Comparison of ENCODE assay signal across 8 cellular contexts in genomic region chr1:207495816-207496792, GRCh38. TPM values are rescaled to one million over a fixed set of nuclear protein-coding genes. Genes with fewer than 3 reads are reported as not detected.
DNase-seq lines count a peak whose midpoint lies in the region; ATAC-seq and TF ChIP-seq lines count a peak whose summit lies in the region.

TSS of gene CR1 (plus strand) at chr1:207496157. CDS start at chr1:207496268, 111 bp downstream.

- H3K27ac Mint-ChIP-seq in GM23338, result no peak within 1 kb of the TSS
- H3K27ac Mint-ChIP-seq in activated naive CD4-positive, alpha-beta T cell treated with anti-CD3 and anti-CD28 coated beads for 36 hours, result no peak within 1 kb of the TSS

- H3K9ac ChIP-seq in ES-I3 (ENCODE audit: low read depth, low read length) (peak within 1 kb of the TSS; percentile 56), smooth muscle cell (ENCODE audit: low read depth) (no peak within 1 kb of the TSS)

- H3K27ac ChIP-seq in GM23338 (ENCODE audit: low read depth), result no peak within 1 kb of the TSS
- H3K27ac ChIP-seq in smooth muscle cell (ENCODE audit: low read depth), result no peak within 1 kb of the TSS
- no peak within 1 kb of the TSS for H3K27ac ChIP-seq in A673 (ENCODE audit: low read depth, low read length, poor library complexity, severe bottlenecking)

- H3K9me3 Mint-ChIP-seq in GM23338, result no peaks in the 10 kb centered on the region
- no peaks in the 10 kb centered on the region for H3K9me3 Mint-ChIP-seq in activated naive CD4-positive, alpha-beta T cell treated with anti-CD3 and anti-CD28 coated beads for 36 hours

- intact Hi-C loops in activated naive CD4-positive, alpha-beta T cell treated with anti-CD3 and anti-CD28 coated beads for 36 hours (cut with micrococcal nuclease), result loop anchor here (5.0 kb wide), 2 partner anchors 201 to 256 kb away; partner anchors contain the start of gene CD46
- intact Hi-C loops in A673 (cut with micrococcal nuclease; ENCODE audit: unreplicated experiment), result loop anchor here (5.0 kb wide), 1 partner anchor 89 kb away; no protein-coding TSS in a partner anchor

- H2AFZ ChIP-seq in GM23338 (peak within 1 kb of the TSS; percentile 96), smooth muscle cell (ENCODE audit: low read depth) (peak within 1 kb of the TSS; percentile 93)

- no peaks in the 10 kb centered on the region for H3K9me3 ChIP-seq in ES-I3 (ENCODE audit: control insufficient read depth, insufficient read depth, low read length)
- H3K9me3 ChIP-seq in smooth muscle cell (replicated peaks; ENCODE audit: low read depth), result no peaks in the 10 kb centered on the region
- no peaks in the 10 kb centered on the region for H3K9me3 ChIP-seq in A673 (ENCODE audit: low read depth, low read length, poor library complexity, severe bottlenecking)

- H3K4me3 ChIP-seq in GM23338 (peak within 1 kb of the TSS; percentile 74), iPS-11a (ENCODE audit: low read depth, low read length) (peak within 1 kb of the TSS; percentile 31), smooth muscle cell (peak within 1 kb of the TSS; percentile 60), A673 (ENCODE audit: low read depth, low read length, poor library complexity, severe bottlenecking) (no peak within 1 kb of the TSS)

- peaks cover 6% of the 10 kb centered on the region for H3K4me1 Mint-ChIP-seq in GM23338
- peaks cover 26% of the 10 kb centered on the region for H3K4me1 Mint-ChIP-seq in activated naive CD4-positive, alpha-beta T cell treated with anti-CD3 and anti-CD28 coated beads for 36 hours (ENCODE audit: low read depth)

- H3K4me3 Mint-ChIP-seq in GM23338, result peak within 1 kb of the TSS; percentile 77
- H3K4me3 Mint-ChIP-seq in activated naive CD4-positive, alpha-beta T cell treated with anti-CD3 and anti-CD28 coated beads for 36 hours, result peak within 1 kb of the TSS; percentile 63

- H3F3A ChIP-seq in GM23338 (replicated peaks; ENCODE audit: low read depth) (0 out of 2 replicates have a peak, but pooled peaks cover 4% of the 10 kb centered on the region), smooth muscle cell (ENCODE audit: low read depth) (no peaks in the 10 kb centered on the region)

- peaks cover 13% of the 10 kb centered on the region for H3K9me2 ChIP-seq in GM23338 (ENCODE audit: insufficient read depth)

- CTCF ChIA-PET in activated naive CD4-positive, alpha-beta T cell treated with anti-CD3 and anti-CD28 coated beads for 36 hours (lab: Charles Lee), result interaction anchor here (0.6 to 1.0 kb wide), 2 partner anchors 88 to 412 kb away, joined by 3 to 4 read pairs; no protein-coding TSS in a partner anchor
- CTCF ChIA-PET in A673 (lab: Charles Lee), result no interaction called here

- DNase-seq in GM23338 (ENCODE audit: low spot score), result peak; percentile 55
- DNase-seq in NCI-H748 treated with DMSO at 0.1 percent for 48 hours (lab: John Stamatoyannopoulos, UW), result peak; percentile 3
- peak; percentile 43 for DNase-seq in activated naive CD4-positive, alpha-beta T cell treated with anti-CD3 and anti-CD28 coated beads for 36 hours
- DNase-seq in smooth muscle cell (lab: John Stamatoyannopoulos, UW; ENCODE audit: unreplicated experiment), result no peak
- DNase-seq in A673 (ENCODE audit: low spot score), result no peak

- H3K36me3 Mint-ChIP-seq in GM23338 (ENCODE audit: low read depth), result no peaks in the 10 kb centered on the region
- H3K36me3 Mint-ChIP-seq in activated naive CD4-positive, alpha-beta T cell treated with anti-CD3 and anti-CD28 coated beads for 36 hours (ENCODE audit: low read depth), result no peaks in the 10 kb centered on the region

- no peaks in the 10 kb centered on the region for H4K20me1 ChIP-seq in GM23338 (replicated peaks; ENCODE audit: insufficient read depth)
- H4K20me1 ChIP-seq in smooth muscle cell (ENCODE audit: low read depth), result no peaks in the 10 kb centered on the region

- H3K79me2 ChIP-seq in GM23338 (replicated peaks; ENCODE audit: insufficient read depth), result no peaks in the 10 kb centered on the region
- H3K79me2 ChIP-seq in smooth muscle cell (ENCODE audit: low read depth), result no peaks in the 10 kb centered on the region

- H3K27me3 ChIP-seq in GM23338 (ENCODE audit: insufficient read depth), result peaks cover 41% of the 10 kb centered on the region
- peaks cover 76% of the 10 kb centered on the region for H3K27me3 ChIP-seq in smooth muscle cell (ENCODE audit: low read depth)
- peaks cover 85% of the 10 kb centered on the region for H3K27me3 ChIP-seq in A673 (replicated peaks; ENCODE audit: insufficient read depth, low read depth, low read length, poor library complexity)

- TF ChIP-seq CTCF in GM23338 (conservative IDR thresholded peaks at IDR 0.05; ENCODE audit: low read depth in 2 of 2) (no peak), smooth muscle cell (IDR thresholded peaks at IDR 0.05; ENCODE audit: borderline replicate concordance, insufficient read depth, poor library complexity, severe bottlenecking) (no peak), A673 (conservative IDR thresholded peaks at IDR 0.05; ENCODE audit: low read depth, low read length) (no peak)

- ATAC-seq in GM23338, result peak; percentile 76
- no peak for ATAC-seq in GM21825 (IDR thresholded peaks at IDR 0.05; ENCODE audit: unreplicated experiment)

- 3% methylated on average over 68 of the region's 68 CpGs for WGBS in smooth muscle cell (ENCODE audit: low lambda C conversion rate)

- H3K36me3 ChIP-seq in ES-I3 (ENCODE audit: insufficient read depth, low read length) (no peaks in the 10 kb centered on the region), GM23338 (ENCODE audit: insufficient read depth) (no peaks in the 10 kb centered on the region), smooth muscle cell (ENCODE audit: low read depth) (no peaks in the 10 kb centered on the region), A673 (ENCODE audit: insufficient read depth, low read length, poor library complexity, severe bottlenecking) (no peaks in the 10 kb centered on the region)

- H3K27me3 Mint-ChIP-seq in GM23338 (ENCODE audit: insufficient read depth, low read depth, poor library complexity), result peaks cover 27% of the 10 kb centered on the region
- H3K27me3 Mint-ChIP-seq in activated naive CD4-positive, alpha-beta T cell treated with anti-CD3 and anti-CD28 coated beads for 36 hours (ENCODE audit: low read depth), result peaks cover 17% of the 10 kb centered on the region

- H3K4me2 ChIP-seq in GM23338 (peak within 1 kb of the TSS; percentile 88), smooth muscle cell (peak within 1 kb of the TSS; percentile 92)

- H3K4me1 ChIP-seq in ES-I3 (ENCODE audit: insufficient read depth, low read length) (no peaks in the 10 kb centered on the region), GM23338 (ENCODE audit: insufficient read depth) (peaks cover 5% of the 10 kb centered on the region), smooth muscle cell (ENCODE audit: low read depth) (no peaks in the 10 kb centered on the region), A673 (ENCODE audit: insufficient read depth, low read length, poor library complexity, severe bottlenecking) (no peaks in the 10 kb centered on the region)

- POLR2A ChIA-PET in A673 (lab: Charles Lee; ENCODE audit: low non-redundant PET), result no interaction called here

- no TSS peak for BruUV-seq in A673 (replicated peaks; lab: Mats Ljungman, UMichigan)

TF ChIP-seq in GM23338, 12 proteins besides CTCF, POLR2A, EP300 and RAD21:
- no peak for TF ChIP-seq STAT1 (IDR thresholded peaks at IDR 0.05; ENCODE audit: unreplicated experiment)
- no peak for TF ChIP-seq JUNB (IDR thresholded peaks at IDR 0.05; ENCODE audit: unreplicated experiment)
- TF ChIP-seq ZNF114 (CRISPR knock-in tag; IDR thresholded peaks at IDR 0.05), result no peak
- no peak for TF ChIP-seq ETS1 (IDR thresholded peaks at IDR 0.05)

RNA-seq across cellular contexts. Expression of gene CR1, which starts in this region (rescaled TPM):
- total RNA-seq in GM23338 (2014; rRNA removed; shearing (Covaris generic)), result 0.70 and 0.76 TPM in 2 replicates
- polyA plus RNA-seq in GM23338 (2016; fragmentation: Nextera tagmentation; extraction: Ambion mirVana), result 0.64 and 0.65 TPM in 2 replicates
- total RNA-seq in activated naive CD4-positive, alpha-beta T cell treated with anti-CD3 and anti-CD28 coated beads for 36 hours, result not detected
- 0.04 TPM in 1 of 2 replicates, not detected in the other for total RNA-seq in smooth muscle cell
- polyA plus RNA-seq in smooth muscle cell, result 0.25 TPM in 1 of 2 replicates, not detected in the other
- not detected in 2 replicates for total RNA-seq in A673 (2021)

Comparison
In these comparisons a context has a peak if more than half of its experiments do, and no peak if none do; other contexts are left out.
1. Peak in DNase-seq, ATAC-seq, H3K4me3 ChIP-seq and H3K4me2 ChIP-seq in GM23338; RNA of the gene not detected or under 1 TPM.
2. Peak in DNase-seq in activated naive CD4-positive, alpha-beta T cell treated with anti-CD3 and anti-CD28 coated beads for 36 hours; RNA of the gene not detected or under 1 TPM.